ENCODE assay signal across 9 cellular contexts in the genomic region with DNA sequence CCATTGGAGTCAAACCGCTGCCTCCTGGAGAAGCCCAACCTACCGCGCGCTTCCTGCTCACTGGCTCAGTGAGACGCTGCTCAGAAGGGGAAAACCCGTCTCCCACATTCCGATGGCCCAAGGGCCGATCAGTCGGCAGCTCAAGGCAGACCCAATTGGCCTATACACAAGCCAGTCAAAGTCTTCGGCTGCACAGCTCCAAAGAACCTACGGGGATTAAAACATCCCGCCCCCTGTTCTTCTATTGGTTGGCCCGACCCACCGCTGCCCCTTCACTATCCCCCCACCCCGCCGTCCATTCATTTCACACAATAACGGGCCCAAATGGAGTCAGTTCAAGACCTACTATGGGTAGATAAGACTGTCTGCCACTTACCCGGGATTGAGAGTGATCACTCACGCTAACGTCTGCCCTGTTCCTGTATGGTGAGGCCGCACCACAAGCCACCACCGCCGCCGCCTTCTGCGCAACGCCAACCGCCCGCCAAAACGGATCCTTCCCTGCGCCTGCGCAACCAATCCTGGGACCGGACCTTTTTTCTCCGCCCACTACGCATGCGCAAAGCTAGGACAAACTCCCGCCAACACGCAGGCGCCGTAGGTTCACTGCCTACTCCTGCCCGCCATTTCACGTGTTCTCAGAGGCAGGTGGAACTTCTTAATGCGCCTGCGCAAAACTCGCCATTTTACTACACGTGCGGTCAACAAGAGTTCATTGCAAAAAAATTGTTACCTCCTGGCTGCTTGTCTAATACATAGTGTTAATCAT. TPM values are rescaled to one million over a fixed set of nuclear protein-coding genes. Genes with fewer than 3 reads are reported as not detected.
DNase-seq lines count a peak whose midpoint lies in the region; ATAC-seq and TF ChIP-seq lines count a peak whose summit lies in the region.
"Had no signal": no experiment of that assay in that cellular context is flagged by ENCODE, and none has a peak within 500 bp of the region (broad histone marks: within the 10 kb centered on the region; RNA-seq: fewer than 3 reads in every experiment).

A gene (minus strand): TSS at position 491 of the 769 bp plus-strand sequence. CDS start 22,472 bp downstream, outside the sequence.

- peaks cover 34% of the 10 kb centered on the region for H3K36me3 Mint-ChIP-seq in chondrocyte (ENCODE audit: low read depth)

- H3K27me3 Mint-ChIP-seq in chondrocyte (ENCODE audit: low read depth), result no peaks in the 10 kb centered on the region
- H3K27me3 Mint-ChIP-seq: dendritic cell treated with granulocyte-macrophage colony-stimulating factor and Interleukin-4, amounts not matched to agents 40 ng/mL and 50 ng/mL, for 4 days had no signal

- TF ChIP-seq POLR2A in GM19193 (IDR thresholded peaks at IDR 0.05; ENCODE audit: extremely low read depth, insufficient read depth, insufficient read length), result peak; percentile 91

- no peak within 1 kb of the TSS for H3K4me3 Mint-ChIP-seq in chondrocyte (ENCODE audit: unreplicated experiment)
- H3K4me3 Mint-ChIP-seq: dendritic cell treated with granulocyte-macrophage colony-stimulating factor and Interleukin-4, amounts not matched to agents 40 ng/mL and 50 ng/mL, for 4 days had no signal

- peak; percentile 74 for ATAC-seq in HG03432 (IDR thresholded peaks at IDR 0.05; ENCODE audit: unreplicated experiment)

- peak within 1 kb of the TSS; percentile 99 for H3K4me3 ChIP-seq in kidney epithelial cell (ENCODE audit: low read depth, low read length)

- H3K4me1 Mint-ChIP-seq in chondrocyte (ENCODE audit: low read depth), result peaks cover 47% of the 10 kb centered on the region

- H3K27me3 ChIP-seq in kidney epithelial cell (ENCODE audit: control insufficient read depth, insufficient read depth, low read length), result no peaks in the 10 kb centered on the region

- no peak within 1 kb of the TSS for H3K27ac Mint-ChIP-seq in chondrocyte (ENCODE audit: unreplicated experiment)
- H3K27ac Mint-ChIP-seq: dendritic cell treated with granulocyte-macrophage colony-stimulating factor and Interleukin-4, amounts not matched to agents 40 ng/mL and 50 ng/mL, for 4 days had no signal

- no peaks in the 10 kb centered on the region for H3K9me3 Mint-ChIP-seq in chondrocyte (ENCODE audit: low read depth)
- H3K9me3 Mint-ChIP-seq: dendritic cell treated with granulocyte-macrophage colony-stimulating factor and Interleukin-4, amounts not matched to agents 40 ng/mL and 50 ng/mL, for 4 days had no signal

- peaks cover 3% of the 10 kb centered on the region for H3K36me3 ChIP-seq in kidney epithelial cell (ENCODE audit: control insufficient read depth, insufficient read depth, low read length)

- DNase-seq in AML-193 (lab: John Stamatoyannopoulos, UW) (peak; percentile 98 to 99), NCI-H460 (ENCODE audit: extremely low read depth, low read depth) (peak; percentile 100), chondrocyte (ENCODE audit: low spot score) (peak; percentile 100), kidney epithelial cell (ENCODE audit: low read depth) (peak; percentile 100)
- peak; percentile 100 for DNase-seq in activated CD4-positive, alpha-beta T cell treated with anti-CD3 and anti-CD28 coated beads for 1 hour
- peak; percentile 99 for DNase-seq in stimulated activated CD4-positive, alpha-beta T cell treated with anti-CD3 and anti-CD28 coated beads, Interleukin-15, amount 100 ng/mL, for 48 hours (ENCODE audit: low read depth in 2 of 2)

- TF ChIP-seq CTCF in chondrocyte (IDR thresholded peaks at IDR 0.05) (no peak), kidney epithelial cell (IDR thresholded peaks at IDR 0.05; ENCODE audit: insufficient read depth, low read length, poor library complexity, severe bottlenecking) (no peak)

RNA-seq across cellular contexts. Expression of the gene that starts here (rescaled TPM):
- total RNA-seq in NCI-H460 (2014; rRNA removed; shearing (Covaris generic)), result 41.6 and 48.5 TPM in 2 replicates
- 33.3 and 40.5 TPM in 2 replicates for polyA plus RNA-seq in NCI-H460 (2014; cell fraction: nucleus; rRNA removed)
- 79.4 to 141 TPM (median 81.8 TPM) in 3 replicates for total RNA-seq in chondrocyte
- 63.8 and 64.8 TPM in 2 replicates for total RNA-seq in kidney epithelial cell

Comparison
In these comparisons a context has a peak if more than half of its experiments do, and no peak if none do; other contexts are left out.
1. Peak in every context shown above with its lines: DNase-seq, ATAC-seq and H3K4me3 ChIP-seq.